In genomic region chr2:47313728-47314127, GRCh38 we compare ENCODE assay signal across 18 cellular contexts. TPM values are rescaled to one million over a fixed set of nuclear protein-coding genes. Genes with fewer than 3 reads are reported as not detected.
DNase-seq lines count a peak whose midpoint lies in the region; ATAC-seq, FAIRE-seq and TF ChIP-seq lines count a peak whose summit lies in the region.
"Had no signal": no experiment of that assay in that cellular context is flagged by ENCODE, and none has a peak within 500 bp of the region (broad histone marks: within the 10 kb centered on the region; RNA-seq: fewer than 3 reads in every experiment).

No MANE protein-coding gene starts in this region.

- intact Hi-C loops in HepG2 (cut with micrococcal nuclease; ENCODE audit: unreplicated experiment) (no loop called here), right lobe of liver (cut with DNase I) (no loop called here)
- intact Hi-C loops in activated T-helper 2 cell treated with anti-CD3 and anti-CD28 coated beads, Interferon-gamma antibody, Interleukin-2, Interleukin-4, amounts not matched to agents 10 μg/mL and 5 μg/mL and 100 μg/mL, durations not matched to agents 14 hours and 24 hours and 36 hours (cut with micrococcal nuclease), result no loop called here

- H3K4me3 Mint-ChIP-seq in activated T-helper 2 cell treated with anti-CD3 and anti-CD28 coated beads, Interferon-gamma antibody, Interleukin-2, Interleukin-4, amounts not matched to agents 10 μg/mL and 5 μg/mL and 100 μg/mL, durations not matched to agents 14 hours and 24 hours and 36 hours (ENCODE audit: low read depth), result no peak overlapping the region
- H3K4me3 Mint-ChIP-seq: activated CD8-positive, alpha-beta memory T cell treated with anti-CD3 and anti-CD28 coated beads, Interleukin-2, amount 10 ng/mL, durations not matched to agents 7 days and 5 days; natural killer cell treated with Interleukin-12 subunit alpha and Interleukin-12 subunit beta and Interleukin-15 and Interleukin-18, amount 100 ng/mL, for 72 hours; T-helper 1 cell treated with Interleukin-12 subunit alpha and Interleukin-12 subunit beta and Interleukin-4 antibody, amounts not matched to agents 30 μg/mL and 1 μg/mL, for 36 hours had no signal

- H3K4me1 Mint-ChIP-seq in activated T-helper 2 cell treated with anti-CD3 and anti-CD28 coated beads, Interferon-gamma antibody, Interleukin-2, Interleukin-4, amounts not matched to agents 10 μg/mL and 5 μg/mL and 100 μg/mL, durations not matched to agents 14 hours and 24 hours and 36 hours (ENCODE audit: low read depth), result no peaks in the 10 kb centered on the region
- H3K4me1 Mint-ChIP-seq: activated CD8-positive, alpha-beta memory T cell treated with anti-CD3 and anti-CD28 coated beads, Interleukin-2, amount 10 ng/mL, durations not matched to agents 7 days and 5 days had no signal

- CTCF ChIA-PET in HepG2 (lab: Yijun Ruan, JAX; ENCODE audit: low intra/inter-chr PET ratio, low total read pairs), result no interaction called here

- H3K9me3 Mint-ChIP-seq in activated T-helper 2 cell treated with anti-CD3 and anti-CD28 coated beads, Interferon-gamma antibody, Interleukin-2, Interleukin-4, amounts not matched to agents 10 μg/mL and 5 μg/mL and 100 μg/mL, durations not matched to agents 14 hours and 24 hours and 36 hours, result no peaks in the 10 kb centered on the region
- H3K9me3 Mint-ChIP-seq: natural killer cell treated with Interleukin-12 subunit alpha and Interleukin-12 subunit beta and Interleukin-15 and Interleukin-18, amount 100 ng/mL, for 72 hours; T-helper 1 cell treated with Interleukin-12 subunit alpha and Interleukin-12 subunit beta and Interleukin-4 antibody, amounts not matched to agents 30 μg/mL and 1 μg/mL, for 36 hours had no signal

- no peaks in the 10 kb centered on the region for H3K36me3 Mint-ChIP-seq in activated T-helper 2 cell treated with anti-CD3 and anti-CD28 coated beads, Interferon-gamma antibody, Interleukin-2, Interleukin-4, amounts not matched to agents 10 μg/mL and 5 μg/mL and 100 μg/mL, durations not matched to agents 14 hours and 24 hours and 36 hours (ENCODE audit: low read depth)
- H3K36me3 Mint-ChIP-seq: activated CD8-positive, alpha-beta memory T cell treated with anti-CD3 and anti-CD28 coated beads, Interleukin-2, amount 10 ng/mL, durations not matched to agents 7 days and 5 days; natural killer cell treated with Interleukin-12 subunit alpha and Interleukin-12 subunit beta and Interleukin-15 and Interleukin-18, amount 100 ng/mL, for 72 hours had no signal

- H3K9me3 ChIP-seq in HepG2 (ENCODE audit: low read length) (no peaks in the 10 kb centered on the region), right lobe of liver (no peaks in the 10 kb centered on the region), Peyer's patch (no peaks in the 10 kb centered on the region)
- H3K9me3 ChIP-seq: testis had no signal

- H4K20me1 ChIP-seq in HepG2 (ENCODE audit: insufficient read depth, low read length), result no peaks in the 10 kb centered on the region

- no peak for FAIRE-seq in HepG2 (lab: Jason Lieb, UNC)
- FAIRE-seq in GM19239 (lab: Jason Lieb, UNC), result no peak

- ATAC-seq in HepG2 (peak; percentile 6; the same call in 2 of the 3 replicates), right lobe of liver (no peak)
- ATAC-seq: activated CD8-positive, alpha-beta memory T cell treated with anti-CD3 and anti-CD28 coated beads, Interleukin-2, amount 10 ng/mL, durations not matched to agents 7 days and 5 days; natural killer cell treated with Interleukin-12 subunit alpha and Interleukin-12 subunit beta and Interleukin-15 and Interleukin-18, amount 100 ng/mL, for 72 hours had no signal

- no peaks in the 10 kb centered on the region for H3K27me3 ChIP-seq in HepG2 (ENCODE audit: control insufficient read depth in 1 of 2, insufficient read depth in 2 of 2, low read length in 2 of 2)
- H3K27me3 ChIP-seq in right lobe of liver, result no peaks in the 10 kb centered on the region
- no peaks in the 10 kb centered on the region for H3K27me3 ChIP-seq in Peyer's patch
- H3K27me3 ChIP-seq: foreskin keratinocyte, testis had no signal

- no peak for TF ChIP-seq RAD21 in HepG2 (CRISPR knock-in tag; IDR thresholded peaks at IDR 0.05)

- H3K27ac Mint-ChIP-seq in activated T-helper 2 cell treated with anti-CD3 and anti-CD28 coated beads, Interferon-gamma antibody, Interleukin-2, Interleukin-4, amounts not matched to agents 10 μg/mL and 5 μg/mL and 100 μg/mL, durations not matched to agents 14 hours and 24 hours and 36 hours, result no peak overlapping the region
- H3K27ac Mint-ChIP-seq: activated CD8-positive, alpha-beta memory T cell treated with anti-CD3 and anti-CD28 coated beads, Interleukin-2, amount 10 ng/mL, durations not matched to agents 7 days and 5 days; natural killer cell treated with Interleukin-12 subunit alpha and Interleukin-12 subunit beta and Interleukin-15 and Interleukin-18, amount 100 ng/mL, for 72 hours; T-helper 1 cell treated with Interleukin-12 subunit alpha and Interleukin-12 subunit beta and Interleukin-4 antibody, amounts not matched to agents 30 μg/mL and 1 μg/mL, for 36 hours had no signal

- H2AFZ ChIP-seq in HepG2 (ENCODE audit: low read length), result no peak overlapping the region

- DNase-seq in HepG2 (ENCODE audit: low spot score), result no peak
- no peak for DNase-seq in right lobe of liver
- no peak for DNase-seq in Peyer's patch
- no peak for DNase-seq in epithelial cell of proximal tubule (ENCODE audit: low read depth)
- DNase-seq in GM19239 (ENCODE audit: insufficient read length, low spot score), result no peak
- no peak for DNase-seq in foreskin fibroblast
- no peak for DNase-seq in activated T-helper 2 cell treated with anti-CD3 and anti-CD28 coated beads, Interferon-gamma antibody, Interleukin-2, Interleukin-4, amounts not matched to agents 10 μg/mL and 5 μg/mL and 100 μg/mL, durations not matched to agents 14 hours and 24 hours and 36 hours (ENCODE audit: low spot score)
- DNase-seq in A172 (ENCODE audit: low spot score), result no peak
- DNase-seq: activated CD8-positive, alpha-beta memory T cell treated with anti-CD3 and anti-CD28 coated beads, Interleukin-2, amount 10 ng/mL, durations not matched to agents 7 days and 5 days; activated gamma-delta T cell treated with Interleukin-2 at 50 U/mL for 16 hours; effector memory CD4-positive, alpha-beta T cell; KBM-7; NCI-H187; NCI-H748 treated with DMSO at 0.1 percent for 48 hours; testis had no signal

- H3K27ac ChIP-seq in HepG2 (ENCODE audit: extremely low read length, insufficient read depth, low read length) (peak overlapping the region; percentile 11), right lobe of liver (no peak overlapping the region), Peyer's patch (peak overlapping the region in 3 of 4 donors; percentile 49 to 97 (median 54))
- H3K27ac ChIP-seq: foreskin keratinocyte, testis had no signal

- in situ Hi-C loops in HepG2 (cut with HindIII; ENCODE audit: extremely low pct_ligation_motif_present, low pct_unique_long_range_greater_than_20kb), result no loop called here

- POLR2A ChIA-PET in HepG2 (lab: Yijun Ruan, JAX), result interaction anchor here (0.8 to 2.1 kb wide), 6 partner anchors 8 to 324 kb away, joined by 3 to 12 read pairs (median 7); no protein-coding TSS in a partner anchor

- TF ChIP-seq POLR2A in HepG2 (IDR thresholded peaks at IDR 0.05; ENCODE audit: insufficient read depth in 1 of 2, low read depth in 2 of 2, low read length in 2 of 2) (no peak), right lobe of liver (IDR thresholded peaks at IDR 0.05) (no peak), Peyer's patch (IDR thresholded peaks at IDR 0.05) (no peak)

- H3K4me1 ChIP-seq in HepG2 (ENCODE audit: insufficient read depth, low read length), result peaks cover 71% of the 10 kb centered on the region
- no peaks in the 10 kb centered on the region for H3K4me1 ChIP-seq in right lobe of liver
- peaks cover 8 to 32% (median 17%) of the 10 kb centered on the region in 4 donors for H3K4me1 ChIP-seq in Peyer's patch
- H3K4me1 ChIP-seq: foreskin keratinocyte had no signal

- H3K9ac ChIP-seq in HepG2 (ENCODE audit: insufficient read depth, low read depth, low read length), result no peak overlapping the region

- TF ChIP-seq CTCF in HepG2 (CRISPR knock-in tag; IDR thresholded peaks at IDR 0.05), result peak; percentile 50
- TF ChIP-seq CTCF in right lobe of liver (IDR thresholded peaks at IDR 0.05), result no peak
- TF ChIP-seq CTCF in Peyer's patch (IDR thresholded peaks at IDR 0.05), result no peak
- TF ChIP-seq CTCF in epithelial cell of proximal tubule (conservative IDR thresholded peaks at IDR 0.05; ENCODE audit: low read depth, low read length), result peak; percentile 12
- no peak for TF ChIP-seq CTCF in foreskin fibroblast (IDR thresholded peaks at IDR 0.05; ENCODE audit: low read depth, low read length)

- H3K36me3 ChIP-seq in HepG2 (replicated peaks in 1 of 2; ENCODE audit: control insufficient read depth in 1 of 2, insufficient read depth in 2 of 2, low read length in 2 of 2) (no peaks in the 10 kb centered on the region), right lobe of liver (no peaks in the 10 kb centered on the region), Peyer's patch (no peaks in the 10 kb centered on the region)

- H3K79me2 ChIP-seq in HepG2 (ENCODE audit: insufficient read depth, low read length), result no peaks in the 10 kb centered on the region

- H3K4me3 ChIP-seq in HepG2 (replicated peaks in 1 of 3; ENCODE audit: insufficient read depth in 1 of 3, low read depth in 2 of 3, low read length in 3 of 3), result no peak overlapping the region
- no peak overlapping the region for H3K4me3 ChIP-seq in right lobe of liver
- no peak overlapping the region for H3K4me3 ChIP-seq in Peyer's patch
- no peak overlapping the region for H3K4me3 ChIP-seq in epithelial cell of proximal tubule (ENCODE audit: low read depth, low read length)
- no peak overlapping the region for H3K4me3 ChIP-seq in foreskin fibroblast (ENCODE audit: low read depth in 1 of 2, low read length in 2 of 2)
- H3K4me3 ChIP-seq: testis had no signal

- no peak overlapping the region for H3K4me2 ChIP-seq in HepG2 (ENCODE audit: low read depth, low read length)

- no TSS peak for BruUV-seq in HepG2 (replicated peaks; lab: Mats Ljungman, UMichigan)

- WGBS in HepG2 (ENCODE audit: low lambda C conversion rate), result 93% methylated on average over 2 of the region's 2 CpGs
- WGBS in right lobe of liver (ENCODE audit: insufficient coverage, low coverage, low lambda C conversion rate, missing lambda C conversion rate), result 62% methylated on average over 2 of the region's 2 CpGs

- peaks cover 6% of the 10 kb centered on the region for H3K27me3 Mint-ChIP-seq in activated T-helper 2 cell treated with anti-CD3 and anti-CD28 coated beads, Interferon-gamma antibody, Interleukin-2, Interleukin-4, amounts not matched to agents 10 μg/mL and 5 μg/mL and 100 μg/mL, durations not matched to agents 14 hours and 24 hours and 36 hours (ENCODE audit: low read depth)
- H3K27me3 Mint-ChIP-seq: natural killer cell treated with Interleukin-12 subunit alpha and Interleukin-12 subunit beta and Interleukin-15 and Interleukin-18, amount 100 ng/mL, for 72 hours had no signal

- TF ChIP-seq EP300 in HepG2 (IDR thresholded peaks at IDR 0.05; ENCODE audit: low read depth in 2 of 2, low read length in 2 of 2), result no peak
- TF ChIP-seq EP300 in HepG2 (CRISPR knock-in tag; IDR thresholded peaks at IDR 0.05; ENCODE audit: borderline replicate concordance), result no peak

RNA-seq across cellular contexts. Expression of gene EPCAM, which starts 55.4 kb away (rescaled TPM):
- total RNA-seq in HepG2 (2016; rRNA removed; fragmentation: Illumina TruSeq; extraction: Trizol) (86.5 and 161 TPM in 2 replicates), right lobe of liver (1 to 10 TPM in 5 of 6 experiments, under 1 TPM in 1; 0.55 to 2.4 (median 1.6) TPM), Peyer's patch (100 to 1,000 TPM in 3 of 4 donors, 10 to 100 TPM in 1; 62.7 to 969 (median 724) TPM), epithelial cell of proximal tubule (85.9 and 167 TPM in 2 replicates)
- 35.3 and 38.4 TPM in 2 replicates for total RNA-seq in HepG2 (2016; cell fraction: cytosol; rRNA removed; fragmentation: Illumina TruSeq; extraction: Trizol; ENCODE audit: low read depth)
- 81.2 and 157 TPM in 2 replicates for total RNA-seq in HepG2 (2016; cell fraction: insoluble cytoplasmic fraction; rRNA removed; fragmentation: Illumina TruSeq; extraction: Trizol)
- total RNA-seq in HepG2 (2016; cell fraction: membrane; rRNA removed; fragmentation: Illumina TruSeq; extraction: Trizol), result 43.3 and 50.6 TPM in 2 replicates
- total RNA-seq in HepG2 (2016; cell fraction: nucleus; rRNA removed; fragmentation: Illumina TruSeq; extraction: Trizol), result 148 and 175 TPM in 2 replicates
- 54.5 and 71.1 TPM in 2 replicates for polyA plus RNA-seq in HepG2 (2011; rRNA removed)
- 40.5 and 55.7 TPM in 2 replicates for polyA plus RNA-seq in HepG2 (2011; cell fraction: cytosol; rRNA removed)
- 23.7 and 32.0 TPM in 2 replicates for polyA plus RNA-seq in HepG2 (2011; cell fraction: nucleus; rRNA removed)
- polyA plus RNA-seq in HepG2 (2012), result 133 and 185 TPM in 2 replicates
- 40.3 and 47.3 TPM in 2 replicates for polyA plus RNA-seq in HepG2 (2016; cell fraction: cytosol; fragmentation: Illumina TruSeq; extraction: Trizol; ENCODE audit: low read depth)
- 110 and 111 TPM in 2 replicates for polyA plus RNA-seq in HepG2 (2016; cell fraction: insoluble cytoplasmic fraction; fragmentation: Illumina TruSeq; extraction: Trizol; ENCODE audit: low read depth)
- polyA plus RNA-seq in HepG2 (2016; cell fraction: membrane; fragmentation: Illumina TruSeq; extraction: Trizol; ENCODE audit: low read depth), result 43.9 and 48.4 TPM in 2 replicates
- polyA plus RNA-seq in HepG2 (2016; cell fraction: nucleus; fragmentation: Illumina TruSeq; extraction: Trizol; ENCODE audit: insufficient read depth, low read depth), result 287 and 318 TPM in 2 replicates
- polyA minus RNA-seq in HepG2 (2011; rRNA and poly(A)+ RNA removed; ENCODE audit: low replicate concordance), result 0.61 and 14.8 TPM in 2 replicates
- polyA minus RNA-seq in HepG2 (2011; cell fraction: cytosol; rRNA and poly(A)+ RNA removed), result 51.5 and 59.4 TPM in 2 replicates
- polyA minus RNA-seq in HepG2 (2011; cell fraction: nucleus; rRNA and poly(A)+ RNA removed), result 33.1 and 43.6 TPM in 2 replicates
- 0.11 and 0.51 TPM in 2 replicates for total RNA-seq in activated T-helper 2 cell treated with anti-CD3 and anti-CD28 coated beads, Interferon-gamma antibody, Interleukin-2, Interleukin-4, amounts not matched to agents 10 μg/mL and 5 μg/mL and 100 μg/mL, durations not matched to agents 14 hours and 24 hours and 36 hours
- total RNA-seq in A172 (2014; rRNA removed; shearing (Covaris generic)), result 0.77 and 1.5 TPM in 2 replicates

Comparison
In these comparisons a context has a peak if more than half of its experiments do, and no peak if none do; other contexts are left out.
1. H3K27ac ChIP-seq: peak in HepG2 (single experiment) and Peyer's patch (3 of 4); none in right lobe of liver (0 of 3).
2. CTCF ChIP-seq: peak in HepG2 (single experiment) and epithelial cell of proximal tubule (single experiment); none in right lobe of liver (0 of 4), Peyer's patch (0 of 6) and foreskin fibroblast (single experiment).
3. RNA of gene EPCAM, which starts 55.4 kb away (total RNA-seq): 62.7 to 969 TPM in Peyer's patch, 85.9 to 167 TPM in epithelial cell of proximal tubule and 35.3 to 175 TPM in HepG2; 0.55 to 2.4 TPM in right lobe of liver, 0.77 to 1.5 TPM in A172 and 0.11 to 0.51 TPM in activated T-helper 2 cell treated with anti-CD3 and anti-CD28 coated beads, Interferon-gamma antibody, Interleukin-2, Interleukin-4, amounts not matched to agents 10 μg/mL and 5 μg/mL and 100 μg/mL, durations not matched to agents 14 hours and 24 hours and 36 hours; every median in the first group is over 10 times any median in the second.